10 cellular contexts compared by ENCODE assay signal in genomic region chr5:179275941-179276837, GRCh38.
DNase-seq lines count a peak whose midpoint lies in the region; ATAC-seq and TF ChIP-seq lines count a peak whose summit lies in the region.
"Had no signal": no experiment of that assay in that cellular context is flagged by ENCODE, and none has a peak within 500 bp of the region (broad histone marks: within the 10 kb centered on the region; RNA-seq: fewer than 3 reads in every experiment).

No MANE protein-coding gene starts in this region.

- no peak for TF ChIP-seq CTCF in colonic mucosa (IDR thresholded peaks at IDR 0.05)
- TF ChIP-seq CTCF in liver (IDR thresholded peaks at IDR 0.05; ENCODE audit: low read depth, low read length, missing input control) = no peak
- TF ChIP-seq CTCF in natural killer cell (IDR thresholded peaks at IDR 0.05) = no peak

- WGBS in liver = 87% methylated on average over 23 of the region's 23 CpGs

- H3K36me3 ChIP-seq in colonic mucosa (no peaks in the 10 kb centered on the region), liver (ENCODE audit: control insufficient read depth in 4 of 4, insufficient read depth in 3 of 4, low read depth in 1 of 4, low read length in 3 of 4) (no peaks in the 10 kb centered on the region)

- H3K27ac Mint-ChIP-seq in natural killer cell = no peak overlapping the region
- H3K27ac Mint-ChIP-seq: IgD-negative memory B cell had no signal

- H3K9me3 ChIP-seq in colonic mucosa (no peaks in the 10 kb centered on the region), liver (ENCODE audit: control insufficient read depth in 4 of 4, low read length in 3 of 4) (no peaks in the 10 kb centered on the region)

- H3K27me3 ChIP-seq in colonic mucosa (no peaks in the 10 kb centered on the region), liver (ENCODE audit: control insufficient read depth in 4 of 4, insufficient read depth in 4 of 4, low read length in 3 of 4) (no peaks in the 10 kb centered on the region)

- H3K4me1 Mint-ChIP-seq in natural killer cell = no peaks in the 10 kb centered on the region
- H3K4me1 Mint-ChIP-seq: IgD-negative memory B cell had no signal

- TF ChIP-seq RAD21 in liver (IDR thresholded peaks at IDR 0.05) = no peak

- DNase-seq in HCEC 1CT (peak; percentile 99), colonic mucosa (peak; percentile 51), stromal cell of bone marrow (ENCODE audit: low read depth) (peak; percentile 97), NK-92 (lab: John Stamatoyannopoulos, UW; ENCODE audit: unreplicated experiment) (no peak), KG1 (lab: John Stamatoyannopoulos, UW) (no peak), natural killer cell (no peak)
- DNase-seq: stimulated activated CD4-positive, alpha-beta T cell treated with anti-CD3 and anti-CD28 coated beads, Interleukin-12 subunit alpha, Interleukin-12 subunit beta, amount 100 ng/mL, for 4 hours had no signal

- H3K4me1 ChIP-seq in colonic mucosa (no peaks in the 10 kb centered on the region), liver (ENCODE audit: control insufficient read depth in 4 of 4, insufficient read depth in 4 of 4, low read length in 3 of 4) (no peaks in the 10 kb centered on the region)

- H3K36me3 Mint-ChIP-seq in natural killer cell = no peaks in the 10 kb centered on the region

- no peaks in the 10 kb centered on the region for H3K27me3 Mint-ChIP-seq in natural killer cell (ENCODE audit: low read depth in 2 of 2)

- no peak overlapping the region for H3K4me3 Mint-ChIP-seq in natural killer cell
- H3K4me3 Mint-ChIP-seq: IgD-negative memory B cell had no signal

- H3K27ac ChIP-seq in colonic mucosa (peak overlapping the region; percentile 50), liver (ENCODE audit: low read depth in 1 of 2, low read length in 2 of 2) (peak overlapping the region; percentile 69 to 72)

- H3K9ac ChIP-seq in colonic mucosa (ENCODE audit: low read depth in 2 of 2, low read length in 2 of 2) (peak overlapping the region; percentile 16 to 40), liver (ENCODE audit: low read depth in 1 of 2, low read length in 2 of 2) (no peak overlapping the region)

- intact Hi-C loops in colonic mucosa (cut with DNase I) (no loop called here), natural killer cell (cut with micrococcal nuclease) (no loop called here)

- ATAC-seq in HG03439 (IDR thresholded peaks at IDR 0.05; ENCODE audit: unreplicated experiment) (no peak), natural killer cell (no peak)

- no peaks in the 10 kb centered on the region for H3K9me3 Mint-ChIP-seq in natural killer cell
- H3K9me3 Mint-ChIP-seq: IgD-negative memory B cell had no signal

- H3K4me3 ChIP-seq in colonic mucosa (no peak overlapping the region), liver (ENCODE audit: low read depth in 1 of 3, low read length in 3 of 3) (no peak overlapping the region)

TF ChIP-seq in liver, 16 proteins besides CTCF, POLR2A, EP300 and RAD21:
- TF ChIP-seq MAX (IDR thresholded peaks at IDR 0.05) = no peak
- peak; percentile 95 for TF ChIP-seq NR2F2 (IDR thresholded peaks at IDR 0.05)
- TF ChIP-seq RXRA (IDR thresholded peaks at IDR 0.05) = peak; percentile 33 to 38
- TF ChIP-seq JUND (IDR thresholded peaks at IDR 0.05) = peak; percentile 44 to 68
TF ChIP-seq in liver: peak in this region for 3.

Comparison
In these comparisons a context has a peak if more than half of its experiments do, and no peak if none do; other contexts are left out.
1. DNase-seq: peak in HCEC 1CT (single experiment), colonic mucosa (single experiment) and stromal cell of bone marrow (single experiment); none in NK-92 (single experiment), KG1 (single experiment) and natural killer cell (single experiment).
2. H3K9ac ChIP-seq: peak in colonic mucosa (2 of 2); none in liver (0 of 2).